1 cellular context compared by ENCODE assay signal in the genomic region with DNA sequence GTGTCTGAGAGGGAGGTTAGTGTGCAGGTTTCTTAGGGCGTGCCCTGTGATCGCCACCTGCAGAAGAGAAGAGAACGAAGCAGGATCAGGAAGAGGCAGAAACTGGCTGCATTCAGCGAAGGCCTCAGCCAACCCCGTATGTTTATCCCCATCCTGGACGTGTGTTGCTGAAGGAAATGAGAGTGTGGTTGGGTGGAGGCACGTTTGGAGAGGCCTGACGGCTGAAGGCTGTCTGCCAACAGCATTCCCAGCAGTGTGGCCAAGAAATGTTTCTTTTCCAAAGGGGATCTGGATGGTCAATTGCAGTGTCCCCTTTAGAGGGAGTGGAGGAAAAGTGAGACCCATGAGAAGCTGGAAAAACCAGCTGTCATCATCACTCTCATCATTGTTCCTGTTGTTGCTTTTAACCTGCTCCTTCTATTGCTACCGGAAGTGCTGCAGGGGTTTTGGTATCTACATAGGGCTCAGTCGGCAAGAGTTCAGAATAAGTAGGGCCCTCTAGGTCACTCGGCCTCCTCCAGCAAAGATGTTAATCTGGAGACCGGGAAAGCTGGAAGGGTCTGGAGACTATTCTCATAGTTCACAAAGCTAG.
TF ChIP-seq lines count a peak whose summit lies in the region.

No MANE protein-coding gene starts in this region.

TF ChIP-seq in GM23338, 12 proteins besides CTCF, POLR2A, EP300 and RAD21 (continued from another document):
- TF ChIP-seq, protein P1, sequence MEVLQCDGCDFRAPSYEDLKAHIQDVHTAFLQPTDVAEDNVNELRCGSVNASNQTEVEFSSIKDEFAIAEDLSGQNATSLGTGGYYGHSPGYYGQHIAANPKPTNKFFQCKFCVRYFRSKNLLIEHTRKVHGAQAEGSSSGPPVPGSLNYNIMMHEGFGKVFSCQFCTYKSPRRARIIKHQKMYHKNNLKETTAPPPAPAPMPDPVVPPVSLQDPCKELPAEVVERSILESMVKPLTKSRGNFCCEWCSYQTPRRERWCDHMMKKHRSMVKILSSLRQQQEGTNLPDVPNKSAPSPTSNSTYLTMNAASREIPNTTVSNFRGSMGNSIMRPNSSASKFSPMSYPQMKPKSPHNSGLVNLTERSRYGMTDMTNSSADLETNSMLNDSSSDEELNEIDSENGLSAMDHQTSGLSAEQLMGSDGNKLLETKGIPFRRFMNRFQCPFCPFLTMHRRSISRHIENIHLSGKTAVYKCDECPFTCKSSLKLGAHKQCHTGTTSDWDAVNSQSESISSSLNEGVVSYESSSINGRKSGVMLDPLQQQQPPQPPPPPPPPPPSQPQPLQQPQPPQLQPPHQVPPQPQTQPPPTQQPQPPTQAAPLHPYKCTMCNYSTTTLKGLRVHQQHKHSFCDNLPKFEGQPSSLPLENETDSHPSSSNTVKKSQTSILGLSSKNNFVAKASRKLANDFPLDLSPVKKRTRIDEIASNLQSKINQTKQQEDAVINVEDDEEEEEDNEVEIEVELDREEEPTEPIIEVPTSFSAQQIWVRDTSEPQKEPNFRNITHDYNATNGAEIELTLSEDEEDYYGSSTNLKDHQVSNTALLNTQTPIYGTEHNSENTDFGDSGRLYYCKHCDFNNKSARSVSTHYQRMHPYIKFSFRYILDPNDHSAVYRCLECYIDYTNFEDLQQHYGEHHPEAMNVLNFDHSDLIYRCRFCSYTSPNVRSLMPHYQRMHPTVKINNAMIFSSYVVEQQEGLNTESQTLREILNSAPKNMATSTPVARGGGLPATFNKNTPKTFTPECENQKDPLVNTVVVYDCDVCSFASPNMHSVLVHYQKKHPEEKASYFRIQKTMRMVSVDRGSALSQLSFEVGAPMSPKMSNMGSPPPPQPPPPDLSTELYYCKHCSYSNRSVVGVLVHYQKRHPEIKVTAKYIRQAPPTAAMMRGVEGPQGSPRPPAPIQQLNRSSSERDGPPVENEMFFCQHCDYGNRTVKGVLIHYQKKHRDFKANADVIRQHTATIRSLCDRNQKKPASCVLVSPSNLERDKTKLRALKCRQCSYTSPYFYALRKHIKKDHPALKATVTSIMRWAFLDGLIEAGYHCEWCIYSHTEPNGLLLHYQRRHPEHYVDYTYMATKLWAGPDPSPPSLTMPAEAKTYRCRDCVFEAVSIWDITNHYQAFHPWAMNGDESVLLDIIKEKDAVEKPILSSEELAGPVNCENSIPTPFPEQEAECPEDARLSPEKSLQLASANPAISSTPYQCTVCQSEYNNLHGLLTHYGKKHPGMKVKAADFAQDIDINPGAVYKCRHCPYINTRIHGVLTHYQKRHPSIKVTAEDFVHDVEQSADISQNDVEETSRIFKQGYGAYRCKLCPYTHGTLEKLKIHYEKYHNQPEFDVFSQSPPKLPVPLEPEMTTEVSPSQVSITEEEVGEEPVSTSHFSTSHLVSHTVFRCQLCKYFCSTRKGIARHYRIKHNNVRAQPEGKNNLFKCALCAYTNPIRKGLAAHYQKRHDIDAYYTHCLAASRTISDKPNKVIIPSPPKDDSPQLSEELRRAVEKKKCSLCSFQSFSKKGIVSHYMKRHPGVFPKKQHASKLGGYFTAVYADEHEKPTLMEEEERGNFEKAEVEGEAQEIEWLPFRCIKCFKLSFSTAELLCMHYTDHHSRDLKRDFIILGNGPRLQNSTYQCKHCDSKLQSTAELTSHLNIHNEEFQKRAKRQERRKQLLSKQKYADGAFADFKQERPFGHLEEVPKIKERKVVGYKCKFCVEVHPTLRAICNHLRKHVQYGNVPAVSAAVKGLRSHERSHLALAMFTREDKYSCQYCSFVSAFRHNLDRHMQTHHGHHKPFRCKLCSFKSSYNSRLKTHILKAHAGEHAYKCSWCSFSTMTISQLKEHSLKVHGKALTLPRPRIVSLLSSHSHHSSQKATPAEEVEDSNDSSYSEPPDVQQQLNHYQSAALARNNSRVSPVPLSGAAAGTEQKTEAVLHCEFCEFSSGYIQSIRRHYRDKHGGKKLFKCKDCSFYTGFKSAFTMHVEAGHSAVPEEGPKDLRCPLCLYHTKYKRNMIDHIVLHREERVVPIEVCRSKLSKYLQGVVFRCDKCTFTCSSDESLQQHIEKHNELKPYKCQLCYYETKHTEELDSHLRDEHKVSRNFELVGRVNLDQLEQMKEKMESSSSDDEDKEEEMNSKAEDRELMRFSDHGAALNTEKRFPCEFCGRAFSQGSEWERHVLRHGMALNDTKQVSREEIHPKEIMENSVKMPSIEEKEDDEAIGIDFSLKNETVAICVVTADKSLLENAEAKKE (CRISPR knock-in tag; IDR thresholded peaks at IDR 0.05) = no peak
- TF ChIP-seq NANOG (IDR thresholded peaks at IDR 0.05; ENCODE audit: borderline replicate concordance) (no peak), POLR2AphosphoS5 (IDR thresholded peaks at IDR 0.05; ENCODE audit: low read depth) (no peak), STAT1 (IDR thresholded peaks at IDR 0.05; ENCODE audit: unreplicated experiment) (no peak), CREB1 (CRISPR knock-in tag; IDR thresholded peaks at IDR 0.05; ENCODE audit: low read depth) (no peak), EZH2phosphoT487 (IDR thresholded peaks at IDR 0.05; ENCODE audit: unreplicated experiment) (no peak), EZH2 (IDR thresholded peaks at IDR 0.05; ENCODE audit: low read depth, unreplicated experiment) (no peak), ZNF114 (CRISPR knock-in tag; IDR thresholded peaks at IDR 0.05) (no peak), ZNF331 (CRISPR knock-in tag; IDR thresholded peaks at IDR 0.05; ENCODE audit: low read depth) (no peak)
- TF ChIP-seq, protein P2, sequence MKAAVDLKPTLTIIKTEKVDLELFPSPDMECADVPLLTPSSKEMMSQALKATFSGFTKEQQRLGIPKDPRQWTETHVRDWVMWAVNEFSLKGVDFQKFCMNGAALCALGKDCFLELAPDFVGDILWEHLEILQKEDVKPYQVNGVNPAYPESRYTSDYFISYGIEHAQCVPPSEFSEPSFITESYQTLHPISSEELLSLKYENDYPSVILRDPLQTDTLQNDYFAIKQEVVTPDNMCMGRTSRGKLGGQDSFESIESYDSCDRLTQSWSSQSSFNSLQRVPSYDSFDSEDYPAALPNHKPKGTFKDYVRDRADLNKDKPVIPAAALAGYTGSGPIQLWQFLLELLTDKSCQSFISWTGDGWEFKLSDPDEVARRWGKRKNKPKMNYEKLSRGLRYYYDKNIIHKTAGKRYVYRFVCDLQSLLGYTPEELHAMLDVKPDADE (IDR thresholded peaks at IDR 0.05) = no peak
- TF ChIP-seq, protein P3, sequence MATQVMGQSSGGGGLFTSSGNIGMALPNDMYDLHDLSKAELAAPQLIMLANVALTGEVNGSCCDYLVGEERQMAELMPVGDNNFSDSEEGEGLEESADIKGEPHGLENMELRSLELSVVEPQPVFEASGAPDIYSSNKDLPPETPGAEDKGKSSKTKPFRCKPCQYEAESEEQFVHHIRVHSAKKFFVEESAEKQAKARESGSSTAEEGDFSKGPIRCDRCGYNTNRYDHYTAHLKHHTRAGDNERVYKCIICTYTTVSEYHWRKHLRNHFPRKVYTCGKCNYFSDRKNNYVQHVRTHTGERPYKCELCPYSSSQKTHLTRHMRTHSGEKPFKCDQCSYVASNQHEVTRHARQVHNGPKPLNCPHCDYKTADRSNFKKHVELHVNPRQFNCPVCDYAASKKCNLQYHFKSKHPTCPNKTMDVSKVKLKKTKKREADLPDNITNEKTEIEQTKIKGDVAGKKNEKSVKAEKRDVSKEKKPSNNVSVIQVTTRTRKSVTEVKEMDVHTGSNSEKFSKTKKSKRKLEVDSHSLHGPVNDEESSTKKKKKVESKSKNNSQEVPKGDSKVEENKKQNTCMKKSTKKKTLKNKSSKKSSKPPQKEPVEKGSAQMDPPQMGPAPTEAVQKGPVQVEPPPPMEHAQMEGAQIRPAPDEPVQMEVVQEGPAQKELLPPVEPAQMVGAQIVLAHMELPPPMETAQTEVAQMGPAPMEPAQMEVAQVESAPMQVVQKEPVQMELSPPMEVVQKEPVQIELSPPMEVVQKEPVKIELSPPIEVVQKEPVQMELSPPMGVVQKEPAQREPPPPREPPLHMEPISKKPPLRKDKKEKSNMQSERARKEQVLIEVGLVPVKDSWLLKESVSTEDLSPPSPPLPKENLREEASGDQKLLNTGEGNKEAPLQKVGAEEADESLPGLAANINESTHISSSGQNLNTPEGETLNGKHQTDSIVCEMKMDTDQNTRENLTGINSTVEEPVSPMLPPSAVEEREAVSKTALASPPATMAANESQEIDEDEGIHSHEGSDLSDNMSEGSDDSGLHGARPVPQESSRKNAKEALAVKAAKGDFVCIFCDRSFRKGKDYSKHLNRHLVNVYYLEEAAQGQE (IDR thresholded peaks at IDR 0.05; ENCODE audit: unreplicated experiment) = no peak
TF ChIP-seq in GM23338: peak in this region for 0.
